In the genomic region with DNA sequence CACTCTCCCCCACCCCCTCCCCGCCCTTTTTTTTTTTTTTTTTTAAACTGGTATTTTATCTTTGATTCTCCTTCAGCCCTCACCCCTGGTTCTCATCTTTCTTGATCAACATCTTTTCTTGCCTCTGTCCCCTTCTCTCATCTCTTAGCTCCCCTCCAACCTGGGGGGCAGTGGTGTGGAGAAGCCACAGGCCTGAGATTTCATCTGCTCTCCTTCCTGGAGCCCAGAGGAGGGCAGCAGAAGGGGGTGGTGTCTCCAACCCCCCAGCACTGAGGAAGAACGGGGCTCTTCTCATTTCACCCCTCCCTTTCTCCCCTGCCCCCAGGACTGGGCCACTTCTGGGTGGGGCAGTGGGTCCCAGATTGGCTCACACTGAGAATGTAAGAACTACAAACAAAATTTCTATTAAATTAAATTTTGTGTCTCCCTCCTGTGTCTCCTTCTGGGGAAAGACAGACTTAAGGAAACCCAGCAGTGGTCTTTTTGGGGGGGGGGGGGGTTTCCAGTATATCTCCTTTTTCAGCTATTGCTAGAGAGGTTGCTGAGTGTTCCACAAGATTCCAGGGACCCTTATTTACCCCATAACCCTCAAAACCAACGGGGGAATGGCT, we compare ENCODE assay signal across 12 cellular contexts. TPM values are rescaled to one million over a fixed set of nuclear protein-coding genes. Genes with fewer than 3 reads are reported as not detected.
DNase-seq lines count a peak whose midpoint lies in the region; ATAC-seq and TF ChIP-seq lines count a peak whose summit lies in the region.
"Had no signal": no experiment of that assay in that cellular context is flagged by ENCODE, and none has a peak within 500 bp of the region (broad histone marks: within the 10 kb centered on the region; RNA-seq: fewer than 3 reads in every experiment).

No MANE protein-coding gene starts in this region.

- CTCF ChIA-PET in activated CD8-positive, alpha-beta T cell treated with anti-CD3 and anti-CD28 coated beads for 36 hours (lab: Charles Lee): interaction anchor here (1.3 kb wide), 1 partner anchor 21 kb away, joined by 5 read pairs; no protein-coding TSS in a partner anchor

- H3K4me1 ChIP-seq in lower lobe of right lung (peaks cover 72% of the 10 kb centered on the region), vagina (peaks cover 82% of the 10 kb centered on the region)

- DNase-seq in activated naive CD4-positive, alpha-beta T cell treated with anti-CD3 and anti-CD28 coated beads, Interleukin-2, amount 50 U/mL, for 16 hours: no peak
- no peak for DNase-seq in activated CD8-positive, alpha-beta T cell treated with anti-CD3 and anti-CD28 coated beads for 36 hours
- DNase-seq in lower lobe of right lung (no peak), vagina (ENCODE audit: extremely low spot score in 2 of 2) (no peak), coronary artery (ENCODE audit: low spot score) (no peak), activated gamma-delta T cell treated with Interleukin-2 at 50 U/mL for 16 hours (no peak)
- DNase-seq in activated CD4-positive, CD25-positive, alpha-beta regulatory T cell (lab: John Stamatoyannopoulos, UW): no peak
- DNase-seq: BE2C; cerebellar nuclear complex; heart left ventricle; stimulated activated CD4-positive, alpha-beta T cell treated with anti-CD3 and anti-CD28 coated beads, Interleukin-2, amount 100 ng/mL, for 48 hours had no signal

- H3K4me3 ChIP-seq in lower lobe of right lung (no peak overlapping the region), vagina (no peak overlapping the region), coronary artery (no peak overlapping the region)

- no peaks in the 10 kb centered on the region for H3K9me3 ChIP-seq in lower lobe of right lung
- H3K9me3 ChIP-seq in vagina: no peaks in the 10 kb centered on the region
- H3K9me3 ChIP-seq: BE2C, heart left ventricle had no signal

- no peaks in the 10 kb centered on the region for H3K9me3 Mint-ChIP-seq in activated naive CD4-positive, alpha-beta T cell treated with anti-CD3 and anti-CD28 coated beads, Interleukin-2, amount 50 U/mL, for 24 hours
- no peaks in the 10 kb centered on the region for H3K9me3 Mint-ChIP-seq in activated CD8-positive, alpha-beta T cell treated with anti-CD3 and anti-CD28 coated beads for 36 hours

- H3K36me3 Mint-ChIP-seq in activated naive CD4-positive, alpha-beta T cell treated with anti-CD3 and anti-CD28 coated beads, Interleukin-2, amount 50 U/mL, for 24 hours: peaks cover 28% of the 10 kb centered on the region
- peaks cover 84% of the 10 kb centered on the region for H3K36me3 Mint-ChIP-seq in activated CD8-positive, alpha-beta T cell treated with anti-CD3 and anti-CD28 coated beads for 36 hours (ENCODE audit: low read depth)

- POLR2A ChIA-PET in activated CD8-positive, alpha-beta T cell treated with anti-CD3 and anti-CD28 coated beads for 36 hours (lab: Charles Lee): interaction anchor here (0.8 to 1.6 kb wide), 7 partner anchors 10 to 58 kb away, joined by 3 to 7 read pairs (median 4); partner anchors contain the start of gene FARSA

- peaks cover 53% of the 10 kb centered on the region for H3K4me1 Mint-ChIP-seq in activated naive CD4-positive, alpha-beta T cell treated with anti-CD3 and anti-CD28 coated beads, Interleukin-2, amount 50 U/mL, for 24 hours
- H3K4me1 Mint-ChIP-seq in activated CD8-positive, alpha-beta T cell treated with anti-CD3 and anti-CD28 coated beads for 36 hours (ENCODE audit: low read depth): peaks cover 57% of the 10 kb centered on the region

- H3K27me3 ChIP-seq in lower lobe of right lung (ENCODE audit: low read depth) (no peaks in the 10 kb centered on the region), vagina (no peaks in the 10 kb centered on the region)
- H3K27me3 ChIP-seq: BE2C, heart left ventricle had no signal

- H3K27me3 Mint-ChIP-seq in activated naive CD4-positive, alpha-beta T cell treated with anti-CD3 and anti-CD28 coated beads, Interleukin-2, amount 50 U/mL, for 24 hours: no peaks in the 10 kb centered on the region
- no peaks in the 10 kb centered on the region for H3K27me3 Mint-ChIP-seq in activated CD8-positive, alpha-beta T cell treated with anti-CD3 and anti-CD28 coated beads for 36 hours

- TF ChIP-seq POLR2A in vagina (IDR thresholded peaks at IDR 0.05): no peak

- H3K27ac ChIP-seq in lower lobe of right lung (peak overlapping the region; percentile 93), vagina (peak overlapping the region; percentile 11), coronary artery (no peak overlapping the region)

- peak overlapping the region; percentile 95 for H3K27ac Mint-ChIP-seq in activated naive CD4-positive, alpha-beta T cell treated with anti-CD3 and anti-CD28 coated beads, Interleukin-2, amount 50 U/mL, for 24 hours
- peak overlapping the region; percentile 96 for H3K27ac Mint-ChIP-seq in activated CD8-positive, alpha-beta T cell treated with anti-CD3 and anti-CD28 coated beads for 36 hours

- H3K4me3 Mint-ChIP-seq in activated naive CD4-positive, alpha-beta T cell treated with anti-CD3 and anti-CD28 coated beads, Interleukin-2, amount 50 U/mL, for 24 hours: peak overlapping the region; percentile 47
- no peak overlapping the region for H3K4me3 Mint-ChIP-seq in activated CD8-positive, alpha-beta T cell treated with anti-CD3 and anti-CD28 coated beads for 36 hours

- intact Hi-C loops in activated CD8-positive, alpha-beta T cell treated with anti-CD3 and anti-CD28 coated beads for 36 hours (cut with micrococcal nuclease): no loop called here
- intact Hi-C loops in lower lobe of right lung (cut with DNase I): no loop called here
- intact Hi-C loops in vagina (cut with DNase I): no loop called here

- ATAC-seq in activated CD8-positive, alpha-beta T cell treated with anti-CD3 and anti-CD28 coated beads for 36 hours: no peak
- no peak for ATAC-seq in lower lobe of right lung
- ATAC-seq: heart left ventricle had no signal

- H3K36me3 ChIP-seq in lower lobe of right lung: peaks cover 78% of the 10 kb centered on the region
- H3K36me3 ChIP-seq in vagina: peaks cover 0 to 72% of the 10 kb centered on the region in 2 donors

- TF ChIP-seq CTCF in activated CD8-positive, alpha-beta T cell treated with anti-CD3 and anti-CD28 coated beads for 36 hours (IDR thresholded peaks at IDR 0.05): no peak
- TF ChIP-seq CTCF in lower lobe of right lung (IDR thresholded peaks at IDR 0.05): no peak
- TF ChIP-seq CTCF in vagina (IDR thresholded peaks at IDR 0.05): no peak
- no peak for TF ChIP-seq CTCF in coronary artery (IDR thresholded peaks at IDR 0.05)

RNA-seq across cellular contexts. Expression of gene RAD23A, which starts 1.5 kb away (rescaled TPM):
- 100 to 1,000 TPM; 189 to 190 TPM for total RNA-seq in activated CD8-positive, alpha-beta T cell treated with anti-CD3 and anti-CD28 coated beads for 36 hours
- total RNA-seq in lower lobe of right lung (93.3 TPM), vagina (85.9 TPM)

RNA-seq across cellular contexts. Expression of gene CALR, which starts 5.8 kb away (rescaled TPM):
- 100 to 1,000 TPM; 535 to 563 TPM for total RNA-seq in activated CD8-positive, alpha-beta T cell treated with anti-CD3 and anti-CD28 coated beads for 36 hours
- total RNA-seq in lower lobe of right lung: 872 TPM
- 303 TPM for total RNA-seq in vagina

RNA-seq across cellular contexts. Expression of gene FARSA, which starts 10.7 kb away (rescaled TPM):
- total RNA-seq in activated CD8-positive, alpha-beta T cell treated with anti-CD3 and anti-CD28 coated beads for 36 hours: 100 to 1,000 TPM; 128 to 138 TPM
- total RNA-seq in lower lobe of right lung (44.4 TPM), vagina (44.2 TPM)

RNA-seq across cellular contexts. Expression of gene GADD45GIP1, which starts 12.9 kb away (rescaled TPM):
- 10 to 100 TPM; 32.6 to 36.0 TPM for total RNA-seq in activated CD8-positive, alpha-beta T cell treated with anti-CD3 and anti-CD28 coated beads for 36 hours
- 14.8 TPM for total RNA-seq in lower lobe of right lung
- 80.3 TPM for total RNA-seq in vagina

RNA-seq across cellular contexts. Expression of gene SYCE2, which starts 25.1 kb away (rescaled TPM):
- total RNA-seq in activated CD8-positive, alpha-beta T cell treated with anti-CD3 and anti-CD28 coated beads for 36 hours: 1 to 10 TPM; 3.0 to 4.4 TPM
- total RNA-seq in lower lobe of right lung (not detected), vagina (not detected)

Comparison
In these comparisons a context has a peak if more than half of its experiments do, and no peak if none do; other contexts are left out.
1. H3K27ac ChIP-seq: peak in lower lobe of right lung (single experiment) and vagina (single experiment); none in coronary artery (0 of 2).